Comparison of ENCODE assay signal across 13 cellular contexts in genomic region chr15:45660231-45660979, GRCh38. TPM values are rescaled to one million over a fixed set of nuclear protein-coding genes. Genes with fewer than 3 reads are reported as not detected.
DNase-seq lines count a peak whose midpoint lies in the region; ATAC-seq and TF ChIP-seq lines count a peak whose summit lies in the region.
"Had no signal": no experiment of that assay in that cellular context is flagged by ENCODE, and none has a peak within 500 bp of the region (broad histone marks: within the 10 kb centered on the region; RNA-seq: fewer than 3 reads in every experiment).

No MANE protein-coding gene starts in this region.

- no peaks in the 10 kb centered on the region for H3K9me3 Mint-ChIP-seq in endodermal cell
- H3K9me3 Mint-ChIP-seq: CD8-positive, alpha-beta memory T cell had no signal

- peaks cover 1% of the 10 kb centered on the region for H3K4me1 Mint-ChIP-seq in endodermal cell

- H3K27me3 ChIP-seq in ACC112 (ENCODE audit: insufficient read depth, low read length): no peaks in the 10 kb centered on the region
- no peaks in the 10 kb centered on the region for H3K27me3 ChIP-seq in endodermal cell (ENCODE audit: control insufficient read depth, insufficient read depth, low read length, poor library complexity, severe bottlenecking)
- H3K27me3 ChIP-seq in muscle layer of duodenum (ENCODE audit: low read depth, low read length): no peaks in the 10 kb centered on the region
- H3K27me3 ChIP-seq: esophagus muscularis mucosa had no signal

- H3K4me1 ChIP-seq in ACC112 (ENCODE audit: control insufficient read depth, insufficient read depth, low read length, unreplicated experiment): peaks cover 14% of the 10 kb centered on the region
- H3K4me1 ChIP-seq in endodermal cell (ENCODE audit: control insufficient read depth, insufficient read depth, low read length): no peaks in the 10 kb centered on the region
- peaks cover 0 to 12% of the 10 kb centered on the region in 2 donors for H3K4me1 ChIP-seq in muscle layer of duodenum (ENCODE audit: control insufficient read depth in 1 of 2, insufficient read depth in 2 of 2, low read length in 2 of 2)

- WGBS in endodermal cell (ENCODE audit: insufficient coverage in 1 of 2, insufficient read length in 1 of 2), 2 experiments: 76 to 83% methylated on average over 4 to 5 of the region's 5 CpGs

- peaks cover 25% of the 10 kb centered on the region; the same call in 1 of the 2 replicates for H3K36me3 ChIP-seq in ACC112 (ENCODE audit: insufficient read depth, low read length)
- H3K36me3 ChIP-seq in endodermal cell (ENCODE audit: control insufficient read depth, insufficient read depth, low read length): no peaks in the 10 kb centered on the region
- peaks cover 23 to 30% of the 10 kb centered on the region in 2 donors for H3K36me3 ChIP-seq in muscle layer of duodenum (ENCODE audit: control insufficient read depth in 1 of 2, insufficient read depth in 2 of 2, low read length in 2 of 2)

- no peak overlapping the region for H3K9ac ChIP-seq in endodermal cell (ENCODE audit: extremely low read depth, low read length, poor library complexity, severe bottlenecking)

- H2AFZ ChIP-seq in ACC112 (ENCODE audit: low read length, unreplicated experiment): no peak overlapping the region

- no peak overlapping the region for H3K4me3 ChIP-seq in ACC112 (ENCODE audit: low read depth, low read length)
- no peak overlapping the region for H3K4me3 ChIP-seq in endodermal cell (ENCODE audit: low read length)
- H3K4me3 ChIP-seq in muscle layer of duodenum (ENCODE audit: low read depth in 1 of 2, low read length in 2 of 2): no peak overlapping the region
- H3K4me3 ChIP-seq: esophagus muscularis mucosa had no signal

- no peak overlapping the region for H3K4me3 Mint-ChIP-seq in endodermal cell
- H3K4me3 Mint-ChIP-seq: CD8-positive, alpha-beta memory T cell had no signal

- TF ChIP-seq CTCF in endodermal cell (conservative IDR thresholded peaks at IDR 0.05): peak; percentile 56

- H3K27ac ChIP-seq in ACC112 (ENCODE audit: low read depth, low read length) (peak overlapping the region; percentile 68), endodermal cell (ENCODE audit: low read depth, low read length) (no peak overlapping the region), muscle layer of duodenum (ENCODE audit: low read length) (peak overlapping the region; percentile 25)

- peaks cover 9% of the 10 kb centered on the region for H3K79me2 ChIP-seq in ACC112 (ENCODE audit: control insufficient read depth, insufficient read depth, low read length, unreplicated experiment)

- no peak overlapping the region for H3K27ac Mint-ChIP-seq in endodermal cell

- H3K9me3 ChIP-seq in endodermal cell (ENCODE audit: control insufficient read depth, low read length) (no peaks in the 10 kb centered on the region), muscle layer of duodenum (ENCODE audit: control insufficient read depth in 1 of 2, low read length in 2 of 2) (no peaks in the 10 kb centered on the region)
- H3K9me3 ChIP-seq: esophagus muscularis mucosa had no signal

- peaks cover 6% of the 10 kb centered on the region for H3K27me3 Mint-ChIP-seq in endodermal cell (ENCODE audit: insufficient read depth)
- H3K27me3 Mint-ChIP-seq: CD8-positive, alpha-beta memory T cell had no signal

- DNase-seq in HCEC 1CT (peak; percentile 60), endodermal cell (no peak), NCI-H2081 (lab: John Stamatoyannopoulos, UW) (no peak), NCI-H1436 (lab: John Stamatoyannopoulos, UW) (no peak)
- no peak for DNase-seq in effector CD8-positive, alpha-beta T cell (lab: John Stamatoyannopoulos, UW)
- DNase-seq: activated effector memory CD4-positive, alpha-beta T cell treated with anti-CD3 and anti-CD28 coated beads, Interleukin-2, amount 50 U/mL, for 16 hours; CD8-positive, alpha-beta memory T cell; NCI-H1436 treated with DMSO at 0.1 percent for 48 hours; occipital lobe had no signal

- H3K36me3 Mint-ChIP-seq in endodermal cell (ENCODE audit: low read depth): no peaks in the 10 kb centered on the region

- no peak for ATAC-seq in GM19395 (IDR thresholded peaks at IDR 0.05; ENCODE audit: unreplicated experiment)

RNA-seq across cellular contexts. Expression of gene SQOR, which starts 25.6 kb away (rescaled TPM):
- under 1 TPM in 1 of 2 donors, not detected in 1; 0.24 TPM for total RNA-seq in endodermal cell
- 0.93 TPM for polyA plus RNA-seq in endodermal cell (2013, experiment 1 of 2)
- polyA plus RNA-seq in endodermal cell (2013, experiment 2 of 2): 0.58 TPM
